12 cellular contexts compared by ENCODE assay signal in the genomic region with DNA sequence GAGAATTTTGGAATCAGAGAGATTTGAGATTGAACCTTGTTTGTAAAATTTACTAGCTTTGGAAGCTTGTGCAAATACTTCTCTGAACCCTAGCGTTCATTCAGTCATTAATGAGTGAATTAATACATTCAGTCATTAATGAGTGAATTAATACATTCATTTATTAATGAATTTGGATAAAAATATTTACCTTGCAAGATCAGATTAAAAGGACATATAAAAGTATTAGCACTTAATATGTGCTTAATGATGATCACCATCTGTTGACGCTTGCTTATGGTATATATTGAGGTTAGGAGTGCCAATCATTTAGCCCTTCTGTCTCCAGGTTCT. TPM values are rescaled to one million over a fixed set of nuclear protein-coding genes. Genes with fewer than 3 reads are reported as not detected.
DNase-seq lines count a peak whose midpoint lies in the region; TF ChIP-seq lines count a peak whose summit lies in the region.
"Had no signal": no experiment of that assay in that cellular context is flagged by ENCODE, and none has a peak within 500 bp of the region (broad histone marks: within the 10 kb centered on the region; RNA-seq: fewer than 3 reads in every experiment).

No MANE protein-coding gene starts in this region.

- no peaks in the 10 kb centered on the region for H3K27me3 ChIP-seq in GM23248 (replicated peaks; ENCODE audit: insufficient read depth)
- no peaks in the 10 kb centered on the region for H3K27me3 ChIP-seq in tibial nerve
- H3K27me3 ChIP-seq: heart left ventricle had no signal

- no peak for DNase-seq in GM23248
- DNase-seq in H4 (ENCODE audit: low spot score) = no peak
- no peak for DNase-seq in activated T-cell treated with anti-CD3 and anti-CD28 coated beads for 4 hours
- no peak for DNase-seq in foreskin fibroblast
- no peak for DNase-seq in tibial nerve (ENCODE audit: low spot score in 2 of 2)
- DNase-seq: activated naive CD4-positive, alpha-beta T cell treated with Interleukin-2 at 50 U/mL for 16 hours; NCI-H187; stimulated activated naive CD4-positive, alpha-beta T cell treated with Interleukin-2 at 50 U/mL for 16 hours had no signal

- TF ChIP-seq POLR2A in tibial nerve (IDR thresholded peaks at IDR 0.05) = no peak

- H3K4me3 ChIP-seq in GM23248 = no peak overlapping the region
- no peak overlapping the region for H3K4me3 ChIP-seq in mesodermal cell (ENCODE audit: extremely low read depth, insufficient read depth, low read length, poor library complexity, severe bottlenecking)
- no peak overlapping the region for H3K4me3 ChIP-seq in foreskin fibroblast (ENCODE audit: low read depth in 1 of 2, low read length in 2 of 2)
- H3K4me3 ChIP-seq in tibial nerve = no peak overlapping the region
- H3K4me3 ChIP-seq: heart left ventricle had no signal

- peak overlapping the region; percentile 56 for H3K4me2 ChIP-seq in GM23248 (ENCODE audit: unreplicated experiment)

- H2AFZ ChIP-seq in GM23248 = no peak overlapping the region

- in situ Hi-C loops in GM23248 (cut with MboI) = loop anchor here (10.0 kb wide), 1 partner anchor 101 kb away; no protein-coding TSS in a partner anchor

- no peaks in the 10 kb centered on the region for H3K9me3 ChIP-seq in GM23248 (ENCODE audit: low read depth)
- H3K9me3 ChIP-seq in mesodermal cell (ENCODE audit: control insufficient read depth, low read length) = no peaks in the 10 kb centered on the region
- H3K9me3 ChIP-seq in tibial nerve = no peaks in the 10 kb centered on the region
- H3K9me3 ChIP-seq: heart left ventricle had no signal

- H3K27ac ChIP-seq in 22Rv1 (peak overlapping the region; percentile 63), GM23248 (no peak overlapping the region), VCaP (peak overlapping the region; percentile 9; the same call in 1 of the 2 replicates), mesodermal cell (ENCODE audit: low read depth, low read length, severe bottlenecking) (peak overlapping the region; percentile 80), tibial nerve (no peak overlapping the region)

- H4K20me1 ChIP-seq in GM23248 (ENCODE audit: insufficient read depth) = no peaks in the 10 kb centered on the region; the same call in 1 of the 2 replicates

- peaks cover 9% of the 10 kb centered on the region; the same call in 1 of the 2 replicates for H3F3A ChIP-seq in GM23248 (ENCODE audit: insufficient read depth)

- H3K9me2 ChIP-seq in GM23248 (ENCODE audit: insufficient read depth) = no peaks in the 10 kb centered on the region

- no peak overlapping the region for H3K9ac ChIP-seq in GM23248

- H3K4me1 ChIP-seq in GM23248 (ENCODE audit: insufficient read depth) (peaks cover 39% of the 10 kb centered on the region), mesodermal cell (ENCODE audit: control insufficient read depth, insufficient read depth, low read length, poor library complexity, severe bottlenecking) (peaks cover 14% of the 10 kb centered on the region), tibial nerve (peaks cover 0 to 29% (median 24%) of the 10 kb centered on the region in 4 donors)

- H3K79me2 ChIP-seq in GM23248 (ENCODE audit: insufficient read depth) = peaks cover 82% of the 10 kb centered on the region

- TF ChIP-seq EP300 in tibial nerve (IDR thresholded peaks at IDR 0.05) = no peak

- WGBS in GM23248 (ENCODE audit: low coverage in 1 of 2, low lambda C conversion rate in 2 of 2, missing lambda C conversion rate in 2 of 2), 2 experiments = 97 to 98% methylated on average over 2 of the region's 2 CpGs
- 100% methylated on average over 1 of the region's 2 CpGs; no CpG with 5 or more reads in 1 of the 2 experiments for WGBS in mesodermal cell (ENCODE audit: insufficient coverage in 2 of 2), 2 experiments
- WGBS in tibial nerve, 2 donors = 95 to 98% methylated on average over 2 of the region's 2 CpGs

- H3K36me3 ChIP-seq in GM23248 (ENCODE audit: low read depth) = no peaks in the 10 kb centered on the region
- peaks cover 19% of the 10 kb centered on the region for H3K36me3 ChIP-seq in mesodermal cell (ENCODE audit: control insufficient read depth, insufficient read depth, low read length)
- H3K36me3 ChIP-seq in tibial nerve = no peaks in the 10 kb centered on the region
- H3K36me3 ChIP-seq: heart left ventricle had no signal

- TF ChIP-seq CTCF in 22Rv1 (IDR thresholded peaks at IDR 0.05) = no peak
- no peak for TF ChIP-seq CTCF in VCaP (conservative IDR thresholded peaks at IDR 0.05)
- TF ChIP-seq CTCF in foreskin fibroblast (IDR thresholded peaks at IDR 0.05; ENCODE audit: low read depth, low read length) = no peak
- no peak for TF ChIP-seq CTCF in tibial nerve (IDR thresholded peaks at IDR 0.05)

RNA-seq across cellular contexts. Expression of a gene that starts 26.9 kb away (rescaled TPM):
- 19.3 and 21.8 TPM in 2 replicates for total RNA-seq in GM23248 (2014; rRNA removed; shearing (Covaris generic))
- 21.0 and 21.7 TPM in 2 replicates for polyA plus RNA-seq in GM23248 (2016; fragmentation: Nextera tagmentation; extraction: Ambion mirVana)
- polyA plus RNA-seq in mesodermal cell (2013, experiment 1 of 2) = 60.0 TPM
- 56.2 TPM for polyA plus RNA-seq in mesodermal cell (2013, experiment 2 of 2)
- total RNA-seq in H4 (2014; rRNA removed; shearing (Covaris generic)) = 25.7 and 30.6 TPM in 2 replicates
- 10 to 100 TPM; 20.8 to 29.8 (median 25.3) TPM for total RNA-seq in tibial nerve

Comparison
In these comparisons a context has a peak if more than half of its experiments do, and no peak if none do; other contexts are left out.
1. H3K27ac ChIP-seq: peak in 22Rv1 (single experiment), VCaP (single experiment) and mesodermal cell (single experiment); none in GM23248 (single experiment) and tibial nerve (0 of 4).